In the genomic region with DNA sequence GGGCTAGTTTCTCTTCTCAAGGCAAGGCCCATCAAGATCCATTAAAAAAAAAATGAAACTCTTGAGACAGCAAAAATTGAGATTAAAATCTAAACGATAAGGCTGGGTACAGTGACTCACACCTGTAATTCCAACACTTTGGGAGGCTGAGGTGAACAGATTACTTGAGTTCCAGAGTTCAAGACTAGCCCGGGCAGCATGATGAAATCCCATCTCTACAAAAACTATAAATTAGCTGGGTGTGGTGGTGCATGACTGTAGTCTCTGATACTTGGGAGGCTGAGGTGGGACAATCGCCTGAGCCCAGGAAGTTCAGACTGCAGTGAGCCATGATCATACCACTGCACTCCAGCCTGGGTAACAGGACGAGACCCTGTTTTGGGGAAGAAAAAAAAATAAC, we compare ENCODE assay signal across 18 cellular contexts.
DNase-seq lines count a peak whose midpoint lies in the region; ATAC-seq, FAIRE-seq and TF ChIP-seq lines count a peak whose summit lies in the region.
"Had no signal": no experiment of that assay in that cellular context is flagged by ENCODE, and none has a peak within 500 bp of the region (broad histone marks: within the 10 kb centered on the region; RNA-seq: fewer than 3 reads in every experiment).

No MANE protein-coding gene starts in this region.

- no peak overlapping the region for H3K4me3 Mint-ChIP-seq in nephron progenitor cell
- H3K4me3 Mint-ChIP-seq: CD4-positive, alpha-beta memory T cell; GM23338; H9 had no signal

- DNase-seq in left colon (no peak), nephron progenitor cell (no peak), small intestine (peak; percentile 49), GM19240 (ENCODE audit: insufficient read length, low spot score) (no peak)
- DNase-seq: C1 segment of cervical spinal cord; Calu3; CD4-positive, alpha-beta memory T cell; COR-L47; DMS53; DMS79 treated with DMSO at 0.1 percent for 48 hours; GF-D8; H9 had no signal

- H3K4me1 ChIP-seq in small intestine (ENCODE audit: control insufficient read depth in 2 of 2, insufficient read depth in 1 of 2, low read depth in 1 of 2, low read length in 1 of 2), result no peaks in the 10 kb centered on the region

- TF ChIP-seq CTCF in nephron progenitor cell (IDR thresholded peaks at IDR 0.05), result no peak

- no peaks in the 10 kb centered on the region for H3K27me3 ChIP-seq in small intestine (ENCODE audit: control insufficient read depth in 2 of 2, insufficient read depth in 2 of 2, low read length in 2 of 2)

- peaks cover 50% of the 10 kb centered on the region for H3K4me1 Mint-ChIP-seq in nephron progenitor cell
- H3K4me1 Mint-ChIP-seq: CD4-positive, alpha-beta memory T cell had no signal

- H3K4me3 ChIP-seq in small intestine (ENCODE audit: low read depth in 1 of 2, low read length in 2 of 2), result no peak overlapping the region
- H3K4me3 ChIP-seq: GM23338 had no signal

- 39 to 70% (median 68%) methylated on average over 4 of the region's 4 CpGs for WGBS in small intestine, 3 donors

- H3K9me3 Mint-ChIP-seq in nephron progenitor cell, result no peaks in the 10 kb centered on the region
- H3K9me3 Mint-ChIP-seq: GM23338, H9 had no signal

- FAIRE-seq in small intestine (lab: Jason Lieb, UNC), result no peak
- FAIRE-seq: GM12891, GM18507 had no signal

- peak overlapping the region; percentile 42 for H3K27ac Mint-ChIP-seq in nephron progenitor cell
- H3K27ac Mint-ChIP-seq: CD4-positive, alpha-beta memory T cell; GM23338 had no signal

- ATAC-seq in left colon, result peak; percentile 68
- no peak for ATAC-seq in HG03095 (IDR thresholded peaks at IDR 0.05; ENCODE audit: unreplicated experiment)
- ATAC-seq in GM21717 (IDR thresholded peaks at IDR 0.05; ENCODE audit: unreplicated experiment), result no peak
- ATAC-seq: GM23338, HCT116 had no signal

- H3K36me3 Mint-ChIP-seq in nephron progenitor cell (ENCODE audit: low read depth), result no peaks in the 10 kb centered on the region
- H3K36me3 Mint-ChIP-seq: CD4-positive, alpha-beta memory T cell had no signal

- H3K36me3 ChIP-seq in small intestine (ENCODE audit: control insufficient read depth in 2 of 2, insufficient read depth in 2 of 2, low read length in 2 of 2), result no peaks in the 10 kb centered on the region

- H3K9me3 ChIP-seq in small intestine (ENCODE audit: control insufficient read depth, low read depth), result no peaks in the 10 kb centered on the region

- peaks cover 2% of the 10 kb centered on the region for H3K27me3 Mint-ChIP-seq in nephron progenitor cell (ENCODE audit: low read depth, poor library complexity)
- H3K27me3 Mint-ChIP-seq: CD4-positive, alpha-beta memory T cell had no signal

- H3K27ac ChIP-seq in small intestine (ENCODE audit: low read depth in 1 of 2, low read length in 1 of 2), result no peak overlapping the region

- intact Hi-C loops in left colon (cut with DNase I, micrococcal nuclease), result no loop called here
